ENCODE assay signal across 14 cellular contexts in the genomic region with DNA sequence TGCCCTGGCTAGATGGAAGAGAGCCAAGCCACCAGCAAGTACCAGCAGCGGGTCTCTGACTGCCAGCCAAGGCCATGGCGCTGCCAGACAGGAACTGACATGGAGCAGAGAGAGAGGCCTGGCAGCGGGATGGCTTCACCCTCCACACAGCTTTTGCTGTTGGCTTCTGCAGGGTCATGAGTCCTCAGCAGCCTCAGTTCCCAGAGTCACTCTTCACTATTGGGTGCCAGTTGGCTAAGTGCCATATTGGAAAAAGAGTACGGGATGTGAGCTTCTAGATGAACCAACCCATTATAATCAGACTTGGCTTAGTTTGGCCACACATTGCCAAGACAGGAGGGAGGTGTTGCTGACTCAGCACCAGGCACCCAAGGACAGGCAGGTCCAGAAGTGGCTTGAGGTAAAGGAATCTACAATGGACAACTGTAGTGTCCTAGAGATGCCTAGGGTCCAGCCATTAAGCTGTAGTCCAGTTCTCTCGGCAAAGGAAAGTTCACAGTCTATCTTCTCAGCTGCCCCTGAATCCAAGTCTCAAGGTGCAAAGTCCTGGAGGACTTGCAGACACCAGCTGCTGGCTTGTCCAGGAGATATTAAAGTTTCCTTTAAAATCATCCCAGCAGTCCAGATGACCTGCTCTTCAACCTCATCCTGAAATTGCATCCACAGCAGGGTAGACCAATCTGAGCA. TPM values are rescaled to one million over a fixed set of nuclear protein-coding genes. Genes with fewer than 3 reads are reported as not detected.
DNase-seq lines count a peak whose midpoint lies in the region; ATAC-seq and TF ChIP-seq lines count a peak whose summit lies in the region.
"Had no signal": no experiment of that assay in that cellular context is flagged by ENCODE, and none has a peak within 500 bp of the region (broad histone marks: within the 10 kb centered on the region; RNA-seq: fewer than 3 reads in every experiment).

No MANE protein-coding gene starts in this region.

- WGBS in stomach, 5 donors: 26 to 45% (median 38%) methylated on average over 4 to 5 of the region's 5 CpGs

- H3K79me2 ChIP-seq in OCI-LY7 (ENCODE audit: insufficient read depth, low read depth, low read length): no peaks in the 10 kb centered on the region; the same call in 1 of the 2 replicates

- POLR2A ChIA-PET in OCI-LY7 (lab: Charles Lee): interaction anchor here (0.5 to 17.9 kb wide), 16 partner anchors 9 to 524 kb away, joined by 3 to 577 read pairs (median 4); a partner anchor contains a TSS

- no peak for TF ChIP-seq EP300 in stomach (IDR thresholded peaks at IDR 0.05)

- peak overlapping the region; percentile 97 for H3K27ac ChIP-seq in OCI-LY7 (ENCODE audit: low read depth, low read length, poor library complexity, severe bottlenecking)
- H3K27ac ChIP-seq in stomach: peak overlapping the region in 4 of 5 donors; percentile 14 to 76 (median 45)

- peak overlapping the region; percentile 84 to 99 (median 97) for H3K27ac Mint-ChIP-seq in IgD-negative memory B cell

- CTCF ChIA-PET in OCI-LY7 (lab: Charles Lee; ENCODE audit: unreplicated experiment): interaction anchor here (1.0 to 3.9 kb wide), 10 partner anchors 10 to 137 kb away, joined by 3 to 35 read pairs (median 5); no protein-coding TSS in a partner anchor

- H3K4me1 ChIP-seq in OCI-LY7 (ENCODE audit: insufficient read depth, low read length, poor library complexity, severe bottlenecking) (peaks cover 89% of the 10 kb centered on the region), stomach (peaks cover 36 to 48% (median 38%) of the 10 kb centered on the region in 4 donors)

- no peaks in the 10 kb centered on the region for H3K9me3 Mint-ChIP-seq in IgD-negative memory B cell

- H4K20me1 ChIP-seq in OCI-LY7 (ENCODE audit: insufficient read depth, low read length): no peaks in the 10 kb centered on the region; the same call in 1 of the 2 replicates

- DNase-seq in OCI-LY7 (ENCODE audit: low spot score) (no peak), hypothalamus (lab: John Stamatoyannopoulos, UW) (peak in 36 of 51 donors; percentile 6 to 76 (median 36)), stomach (peak; percentile 80)
- DNase-seq: activated CD8-positive, alpha-beta memory T cell treated with anti-CD3 and anti-CD28 coated beads for 24 hours; activated naive CD4-positive, alpha-beta T cell treated with Interleukin-2 at 50 U/mL for 16 hours; COR-L47; MM.1S; NCI-H345 had no signal

- ATAC-seq in HG02678 (IDR thresholded peaks at IDR 0.05; ENCODE audit: unreplicated experiment): no peak
- ATAC-seq in GM21528 (IDR thresholded peaks at IDR 0.05; ENCODE audit: low FRiP score, unreplicated experiment): no peak
- no peak for ATAC-seq in HG03025 (IDR thresholded peaks at IDR 0.05; ENCODE audit: low FRiP score, unreplicated experiment)
- ATAC-seq: sciatic nerve had no signal

- no peaks in the 10 kb centered on the region for H3K9me2 ChIP-seq in OCI-LY7 (ENCODE audit: insufficient read depth, low read length)

- peak overlapping the region in 3 of 4 donors; percentile 8 to 70 (median 69) for H3K4me3 Mint-ChIP-seq in IgD-negative memory B cell

- no peak overlapping the region; the same call in 1 of the 2 replicates for H2AFZ ChIP-seq in OCI-LY7 (ENCODE audit: low read length)

- intact Hi-C loops in OCI-LY7 (cut with micrococcal nuclease; ENCODE audit: unreplicated experiment): loop anchor here (5.0 kb wide), 1 partner anchor 242 kb away; no protein-coding TSS in a partner anchor
- intact Hi-C loops in stomach (cut with DNase I; ENCODE audit: low total_unique reads): no loop called here

- H3K9me3 ChIP-seq in OCI-LY7 (ENCODE audit: low read length) (peaks cover 9% of the 10 kb centered on the region; the same call in 1 of the 2 replicates), stomach (no peaks in the 10 kb centered on the region)

- peaks cover 44 to 81% (median 80%) of the 10 kb centered on the region in 3 donors for H3K4me1 Mint-ChIP-seq in IgD-negative memory B cell

- TF ChIP-seq POLR2A in stomach (IDR thresholded peaks at IDR 0.05): no peak

- TF ChIP-seq CTCF in OCI-LY7 (conservative IDR thresholded peaks at IDR 0.05; ENCODE audit: low read length) (no peak), stomach (IDR thresholded peaks at IDR 0.05) (no peak)

- no peaks in the 10 kb centered on the region for H3K27me3 Mint-ChIP-seq in IgD-negative memory B cell

- H3K4me3 ChIP-seq in OCI-LY7 (ENCODE audit: low read depth, low read length, poor library complexity, severe bottlenecking): no peak overlapping the region
- H3K4me3 ChIP-seq in stomach: no peak overlapping the region

- H3K27me3 ChIP-seq in stomach: no peaks in the 10 kb centered on the region

- H3K4me2 ChIP-seq in OCI-LY7 (ENCODE audit: low read length): peak overlapping the region; percentile 90

- H3K36me3 ChIP-seq in OCI-LY7 (ENCODE audit: insufficient read depth, low read length) (0 out of 2 replicates have a peak, but pooled peaks cover 9% of the 10 kb centered on the region), stomach (no peaks in the 10 kb centered on the region)

- BruUV-seq in OCI-LY7 (replicated peaks; lab: Mats Ljungman, UMichigan): no TSS peak

- peaks cover 2% of the 10 kb centered on the region for H3K36me3 Mint-ChIP-seq in IgD-negative memory B cell

RNA-seq across cellular contexts. Expression of a gene that starts 40.7 kb away (rescaled TPM):
- polyA plus RNA-seq in IgD-negative memory B cell: 194 TPM
- total RNA-seq in OCI-LY7 (2014; rRNA removed; shearing (Covaris generic)): 56.4 and 86.1 TPM in 2 replicates
- 285 and 315 TPM in 2 replicates for total RNA-seq in OCI-LY7 (2022)
- 10 to 100 TPM in 2 of 5 donors, 1 to 10 TPM in 2, not detected in 1; 2.8 to 43.2 (median 14.8) TPM for total RNA-seq in stomach
- 10 to 100 TPM in 1 of 3 donors, 1 to 10 TPM in 2; 7.0 to 12.3 (median 8.8) TPM for polyA plus RNA-seq in stomach
- polyA plus RNA-seq: fibroblast of lung had no signal
